In the genomic region with DNA sequence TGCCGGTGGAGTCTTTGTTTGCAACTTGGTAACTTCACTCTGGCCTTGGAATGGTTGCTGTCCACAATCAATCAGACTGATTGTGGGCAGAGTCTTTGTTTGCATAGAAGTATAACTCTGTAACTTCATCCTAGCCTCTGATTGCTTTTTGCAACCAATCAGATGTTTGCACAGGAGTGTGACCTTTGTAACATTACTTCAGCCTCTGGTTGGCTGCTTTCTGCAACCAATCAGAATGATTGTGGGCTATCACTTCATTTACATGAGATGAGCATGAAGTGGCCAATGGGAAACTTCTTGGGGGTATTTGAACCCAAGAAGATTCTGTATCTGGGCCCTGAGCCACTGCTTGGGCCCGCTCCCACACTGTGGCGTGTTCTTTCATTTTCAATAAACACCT, we compare ENCODE assay signal across 1 cellular context.
TF ChIP-seq lines count a peak whose summit lies in the region.

No MANE protein-coding gene starts in this region.

TF ChIP-seq in HepG2, 621 proteins besides CTCF, POLR2A, EP300 and RAD21 (continued from another document and continues in another):
- TF ChIP-seq PPARG (CRISPR knock-in tag; conservative IDR thresholded peaks at IDR 0.05): peak; percentile 82
- no peak for TF ChIP-seq RFXANK (CRISPR knock-in tag; IDR thresholded peaks at IDR 0.05)
- TF ChIP-seq FOXA1 (IDR thresholded peaks at IDR 0.05): no peak
- peak; percentile 79 for TF ChIP-seq FOXA1 (CRISPR knock-in tag; IDR thresholded peaks at IDR 0.05)
- TF ChIP-seq ZNF563 (CRISPR knock-in tag; IDR thresholded peaks at IDR 0.05): no peak
- no peak for TF ChIP-seq ATF6 (CRISPR knock-in tag; conservative IDR thresholded peaks at IDR 0.05)
- no peak for TF ChIP-seq RAD51 (IDR thresholded peaks at IDR 0.05; ENCODE audit: borderline replicate concordance)
- no peak for TF ChIP-seq RCOR2 (CRISPR knock-in tag; IDR thresholded peaks at IDR 0.05)
- TF ChIP-seq ZUFSP (CRISPR knock-in tag; IDR thresholded peaks at IDR 0.05; ENCODE audit: borderline replicate concordance): no peak
- TF ChIP-seq NCOA2 (CRISPR knock-in tag; IDR thresholded peaks at IDR 0.05): peak; percentile 28; the same call in 1 of the 2 replicates
- TF ChIP-seq, protein P1, sequence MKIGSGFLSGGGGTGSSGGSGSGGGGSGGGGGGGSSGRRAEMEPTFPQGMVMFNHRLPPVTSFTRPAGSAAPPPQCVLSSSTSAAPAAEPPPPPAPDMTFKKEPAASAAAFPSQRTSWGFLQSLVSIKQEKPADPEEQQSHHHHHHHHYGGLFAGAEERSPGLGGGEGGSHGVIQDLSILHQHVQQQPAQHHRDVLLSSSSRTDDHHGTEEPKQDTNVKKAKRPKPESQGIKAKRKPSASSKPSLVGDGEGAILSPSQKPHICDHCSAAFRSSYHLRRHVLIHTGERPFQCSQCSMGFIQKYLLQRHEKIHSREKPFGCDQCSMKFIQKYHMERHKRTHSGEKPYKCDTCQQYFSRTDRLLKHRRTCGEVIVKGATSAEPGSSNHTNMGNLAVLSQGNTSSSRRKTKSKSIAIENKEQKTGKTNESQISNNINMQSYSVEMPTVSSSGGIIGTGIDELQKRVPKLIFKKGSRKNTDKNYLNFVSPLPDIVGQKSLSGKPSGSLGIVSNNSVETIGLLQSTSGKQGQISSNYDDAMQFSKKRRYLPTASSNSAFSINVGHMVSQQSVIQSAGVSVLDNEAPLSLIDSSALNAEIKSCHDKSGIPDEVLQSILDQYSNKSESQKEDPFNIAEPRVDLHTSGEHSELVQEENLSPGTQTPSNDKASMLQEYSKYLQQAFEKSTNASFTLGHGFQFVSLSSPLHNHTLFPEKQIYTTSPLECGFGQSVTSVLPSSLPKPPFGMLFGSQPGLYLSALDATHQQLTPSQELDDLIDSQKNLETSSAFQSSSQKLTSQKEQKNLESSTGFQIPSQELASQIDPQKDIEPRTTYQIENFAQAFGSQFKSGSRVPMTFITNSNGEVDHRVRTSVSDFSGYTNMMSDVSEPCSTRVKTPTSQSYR (CRISPR knock-in tag; IDR thresholded peaks at IDR 0.05; ENCODE audit: borderline replicate concordance): no peak
- TF ChIP-seq KMT2B (CRISPR knock-in tag; IDR thresholded peaks at IDR 0.05): no peak
- TF ChIP-seq TEAD3 (CRISPR knock-in tag; optimal IDR thresholded peaks at IDR 0.05; ENCODE audit: borderline replicate concordance): no peak
- TF ChIP-seq HMG20A (CRISPR knock-in tag; IDR thresholded peaks at IDR 0.05; ENCODE audit: borderline replicate concordance): peak; percentile 13; the same call in 1 of the 2 replicates
- no peak for TF ChIP-seq REL (CRISPR knock-in tag; conservative IDR thresholded peaks at IDR 0.05)
- no peak for TF ChIP-seq MAFK (conservative IDR thresholded peaks at IDR 0.05 in 1 of 2, IDR thresholded peaks at IDR 0.05 in 1 of 2; ENCODE audit: low read length in 2 of 2)
- no peak for TF ChIP-seq ATF1 (CRISPR knock-in tag; IDR thresholded peaks at IDR 0.05)
- TF ChIP-seq, protein P2, sequence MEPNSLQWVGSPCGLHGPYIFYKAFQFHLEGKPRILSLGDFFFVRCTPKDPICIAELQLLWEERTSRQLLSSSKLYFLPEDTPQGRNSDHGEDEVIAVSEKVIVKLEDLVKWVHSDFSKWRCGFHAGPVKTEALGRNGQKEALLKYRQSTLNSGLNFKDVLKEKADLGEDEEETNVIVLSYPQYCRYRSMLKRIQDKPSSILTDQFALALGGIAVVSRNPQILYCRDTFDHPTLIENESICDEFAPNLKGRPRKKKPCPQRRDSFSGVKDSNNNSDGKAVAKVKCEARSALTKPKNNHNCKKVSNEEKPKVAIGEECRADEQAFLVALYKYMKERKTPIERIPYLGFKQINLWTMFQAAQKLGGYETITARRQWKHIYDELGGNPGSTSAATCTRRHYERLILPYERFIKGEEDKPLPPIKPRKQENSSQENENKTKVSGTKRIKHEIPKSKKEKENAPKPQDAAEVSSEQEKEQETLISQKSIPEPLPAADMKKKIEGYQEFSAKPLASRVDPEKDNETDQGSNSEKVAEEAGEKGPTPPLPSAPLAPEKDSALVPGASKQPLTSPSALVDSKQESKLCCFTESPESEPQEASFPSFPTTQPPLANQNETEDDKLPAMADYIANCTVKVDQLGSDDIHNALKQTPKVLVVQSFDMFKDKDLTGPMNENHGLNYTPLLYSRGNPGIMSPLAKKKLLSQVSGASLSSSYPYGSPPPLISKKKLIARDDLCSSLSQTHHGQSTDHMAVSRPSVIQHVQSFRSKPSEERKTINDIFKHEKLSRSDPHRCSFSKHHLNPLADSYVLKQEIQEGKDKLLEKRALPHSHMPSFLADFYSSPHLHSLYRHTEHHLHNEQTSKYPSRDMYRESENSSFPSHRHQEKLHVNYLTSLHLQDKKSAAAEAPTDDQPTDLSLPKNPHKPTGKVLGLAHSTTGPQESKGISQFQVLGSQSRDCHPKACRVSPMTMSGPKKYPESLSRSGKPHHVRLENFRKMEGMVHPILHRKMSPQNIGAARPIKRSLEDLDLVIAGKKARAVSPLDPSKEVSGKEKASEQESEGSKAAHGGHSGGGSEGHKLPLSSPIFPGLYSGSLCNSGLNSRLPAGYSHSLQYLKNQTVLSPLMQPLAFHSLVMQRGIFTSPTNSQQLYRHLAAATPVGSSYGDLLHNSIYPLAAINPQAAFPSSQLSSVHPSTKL (CRISPR knock-in tag; IDR thresholded peaks at IDR 0.05): peak; percentile 20; the same call in 1 of the 2 replicates
- TF ChIP-seq, protein P3, sequence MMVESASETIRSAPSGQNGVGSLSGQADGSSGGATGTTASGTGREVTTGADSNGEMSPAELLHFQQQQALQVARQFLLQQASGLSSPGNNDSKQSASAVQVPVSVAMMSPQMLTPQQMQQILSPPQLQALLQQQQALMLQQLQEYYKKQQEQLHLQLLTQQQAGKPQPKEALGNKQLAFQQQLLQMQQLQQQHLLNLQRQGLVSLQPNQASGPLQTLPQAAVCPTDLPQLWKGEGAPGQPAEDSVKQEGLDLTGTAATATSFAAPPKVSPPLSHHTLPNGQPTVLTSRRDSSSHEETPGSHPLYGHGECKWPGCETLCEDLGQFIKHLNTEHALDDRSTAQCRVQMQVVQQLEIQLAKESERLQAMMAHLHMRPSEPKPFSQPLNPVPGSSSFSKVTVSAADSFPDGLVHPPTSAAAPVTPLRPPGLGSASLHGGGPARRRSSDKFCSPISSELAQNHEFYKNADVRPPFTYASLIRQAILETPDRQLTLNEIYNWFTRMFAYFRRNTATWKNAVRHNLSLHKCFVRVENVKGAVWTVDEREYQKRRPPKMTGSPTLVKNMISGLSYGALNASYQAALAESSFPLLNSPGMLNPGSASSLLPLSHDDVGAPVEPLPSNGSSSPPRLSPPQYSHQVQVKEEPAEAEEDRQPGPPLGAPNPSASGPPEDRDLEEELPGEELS (CRISPR knock-in tag; IDR thresholded peaks at IDR 0.05): 0 out of 2 replicates have a peak, but pooled peaks have one; percentile 10
- TF ChIP-seq SOX6 (IDR thresholded peaks at IDR 0.05): no peak
- TF ChIP-seq SOX6 (CRISPR knock-in tag; IDR thresholded peaks at IDR 0.05): peak; percentile 59
- TF ChIP-seq HMG20B (CRISPR knock-in tag; conservative IDR thresholded peaks at IDR 0.05): peak; percentile 33; the same call in 1 of the 2 replicates
- no peak for TF ChIP-seq ZNF839 (CRISPR knock-in tag; IDR thresholded peaks at IDR 0.05; ENCODE audit: borderline replicate concordance)
- peak; percentile 46 for TF ChIP-seq CEBPB (IDR thresholded peaks at IDR 0.05; ENCODE audit: borderline replicate concordance, low read depth, low read length)
- TF ChIP-seq ZNF788 (CRISPR knock-in tag; IDR thresholded peaks at IDR 0.05; ENCODE audit: borderline replicate concordance): no peak
- no peak for TF ChIP-seq ZNF841 (CRISPR knock-in tag; IDR thresholded peaks at IDR 0.05; ENCODE audit: borderline replicate concordance)
- TF ChIP-seq, protein P4, sequence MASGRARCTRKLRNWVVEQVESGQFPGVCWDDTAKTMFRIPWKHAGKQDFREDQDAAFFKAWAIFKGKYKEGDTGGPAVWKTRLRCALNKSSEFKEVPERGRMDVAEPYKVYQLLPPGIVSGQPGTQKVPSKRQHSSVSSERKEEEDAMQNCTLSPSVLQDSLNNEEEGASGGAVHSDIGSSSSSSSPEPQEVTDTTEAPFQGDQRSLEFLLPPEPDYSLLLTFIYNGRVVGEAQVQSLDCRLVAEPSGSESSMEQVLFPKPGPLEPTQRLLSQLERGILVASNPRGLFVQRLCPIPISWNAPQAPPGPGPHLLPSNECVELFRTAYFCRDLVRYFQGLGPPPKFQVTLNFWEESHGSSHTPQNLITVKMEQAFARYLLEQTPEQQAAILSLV (CRISPR knock-in tag; IDR thresholded peaks at IDR 0.05; ENCODE audit: borderline replicate concordance): no peak
- peak; percentile 89 for TF ChIP-seq SIX1 (CRISPR knock-in tag; IDR thresholded peaks at IDR 0.05; ENCODE audit: borderline replicate concordance)
- TF ChIP-seq ZBTB38 (CRISPR knock-in tag; IDR thresholded peaks at IDR 0.05): no peak
- TF ChIP-seq ZMYM3 (CRISPR knock-in tag; IDR thresholded peaks at IDR 0.05): no peak
- TF ChIP-seq BORCS8-MEF2B (CRISPR knock-in tag; IDR thresholded peaks at IDR 0.05): no peak
- TF ChIP-seq ZNF232 (CRISPR knock-in tag; IDR thresholded peaks at IDR 0.05; ENCODE audit: borderline replicate concordance): no peak
- no peak for TF ChIP-seq ZNF761 (CRISPR knock-in tag; conservative IDR thresholded peaks at IDR 0.05)
- TF ChIP-seq ZNF619 (CRISPR knock-in tag; IDR thresholded peaks at IDR 0.05): no peak
- TF ChIP-seq ZSCAN30 (CRISPR knock-in tag; IDR thresholded peaks at IDR 0.05): no peak
- TF ChIP-seq ZSCAN20 (CRISPR knock-in tag; IDR thresholded peaks at IDR 0.05; ENCODE audit: borderline replicate concordance): no peak
- TF ChIP-seq ZNF775 (CRISPR knock-in tag; IDR thresholded peaks at IDR 0.05; ENCODE audit: borderline replicate concordance): no peak
- peak; percentile 25; the same call in 1 of the 2 replicates for TF ChIP-seq SAP130 (CRISPR knock-in tag; IDR thresholded peaks at IDR 0.05; ENCODE audit: low read depth)
- no peak for TF ChIP-seq MBNL3 (CRISPR knock-in tag; conservative IDR thresholded peaks at IDR 0.05)
- 0 out of 2 replicates have a peak, but pooled peaks have one; percentile 28 for TF ChIP-seq SOX13 (IDR thresholded peaks at IDR 0.05)
- TF ChIP-seq SOX13 (CRISPR knock-in tag; conservative IDR thresholded peaks at IDR 0.05 in 1 of 2, IDR thresholded peaks at IDR 0.05 in 1 of 2): peak in 1 of 2 experiments; percentile 64; a peak in 2 of 4 replicates
- TF ChIP-seq TBP (CRISPR knock-in tag; IDR thresholded peaks at IDR 0.05): no peak
- no peak for TF ChIP-seq ELF1 (CRISPR knock-in tag; IDR thresholded peaks at IDR 0.05)
- TF ChIP-seq FIP1L1 (IDR thresholded peaks at IDR 0.05; ENCODE audit: borderline replicate concordance, insufficient read depth, low read depth, low read length): no peak
- TF ChIP-seq XBP1 (CRISPR knock-in tag; IDR thresholded peaks at IDR 0.05): no peak
- TF ChIP-seq TFDP2 (CRISPR knock-in tag; IDR thresholded peaks at IDR 0.05): no peak
- TF ChIP-seq BRCA1 (CRISPR knock-in tag; IDR thresholded peaks at IDR 0.05): no peak
- peak; percentile 47; the same call in 1 of the 2 replicates for TF ChIP-seq SALL1 (CRISPR knock-in tag; IDR thresholded peaks at IDR 0.05)
- TF ChIP-seq, protein P5, sequence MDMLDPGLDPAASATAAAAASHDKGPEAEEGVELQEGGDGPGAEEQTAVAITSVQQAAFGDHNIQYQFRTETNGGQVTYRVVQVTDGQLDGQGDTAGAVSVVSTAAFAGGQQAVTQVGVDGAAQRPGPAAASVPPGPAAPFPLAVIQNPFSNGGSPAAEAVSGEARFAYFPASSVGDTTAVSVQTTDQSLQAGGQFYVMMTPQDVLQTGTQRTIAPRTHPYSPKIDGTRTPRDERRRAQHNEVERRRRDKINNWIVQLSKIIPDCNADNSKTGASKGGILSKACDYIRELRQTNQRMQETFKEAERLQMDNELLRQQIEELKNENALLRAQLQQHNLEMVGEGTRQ (IDR thresholded peaks at IDR 0.05; ENCODE audit: low read depth, low read length): no peak
- TF ChIP-seq, protein P5 (CRISPR knock-in tag; IDR thresholded peaks at IDR 0.05; ENCODE audit: borderline replicate concordance): no peak
- peak; percentile 48; the same call in 1 of the 2 replicates for TF ChIP-seq ZMYM4 (CRISPR knock-in tag; IDR thresholded peaks at IDR 0.05)
- TF ChIP-seq ZNF317 (CRISPR knock-in tag; IDR thresholded peaks at IDR 0.05): no peak
